Comparison of ENCODE assay signal across 2 cellular contexts in the genomic region with DNA sequence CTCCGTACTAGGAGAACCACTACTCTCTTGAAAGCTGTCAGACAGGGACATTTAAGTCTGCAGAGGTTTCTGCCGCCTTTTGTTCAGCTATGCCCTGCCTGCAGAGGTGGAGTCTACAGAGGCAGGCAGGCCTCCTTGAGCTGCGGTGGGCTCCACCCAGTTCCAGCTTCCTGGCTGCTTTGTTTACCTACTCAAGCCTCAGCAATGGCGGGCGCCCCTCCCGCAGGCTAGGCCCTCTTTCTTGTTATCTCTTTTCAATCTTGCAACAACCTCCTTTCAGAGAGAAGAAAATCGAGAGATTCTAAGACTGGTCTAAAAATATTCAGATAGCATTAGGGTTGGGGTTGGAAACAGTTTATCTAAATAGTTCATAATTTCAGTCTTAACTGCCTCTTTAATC.
TF ChIP-seq lines count a peak whose summit lies in the region.

No MANE protein-coding gene starts in this region.

TF ChIP-seq in HEK293, 187 proteins besides CTCF, POLR2A, EP300 and RAD21:
- TF ChIP-seq ZFP69B (tag by site-specific recombination; IDR thresholded peaks at IDR 0.05) = peak; percentile 58
- peak; percentile 30; the same call in 1 of the 2 replicates for TF ChIP-seq YY2 (tag by site-specific recombination; IDR thresholded peaks at IDR 0.05)
- TF ChIP-seq KLF1 (tag by site-specific recombination; IDR thresholded peaks at IDR 0.05) = peak; percentile 67
- TF ChIP-seq, protein P1, sequence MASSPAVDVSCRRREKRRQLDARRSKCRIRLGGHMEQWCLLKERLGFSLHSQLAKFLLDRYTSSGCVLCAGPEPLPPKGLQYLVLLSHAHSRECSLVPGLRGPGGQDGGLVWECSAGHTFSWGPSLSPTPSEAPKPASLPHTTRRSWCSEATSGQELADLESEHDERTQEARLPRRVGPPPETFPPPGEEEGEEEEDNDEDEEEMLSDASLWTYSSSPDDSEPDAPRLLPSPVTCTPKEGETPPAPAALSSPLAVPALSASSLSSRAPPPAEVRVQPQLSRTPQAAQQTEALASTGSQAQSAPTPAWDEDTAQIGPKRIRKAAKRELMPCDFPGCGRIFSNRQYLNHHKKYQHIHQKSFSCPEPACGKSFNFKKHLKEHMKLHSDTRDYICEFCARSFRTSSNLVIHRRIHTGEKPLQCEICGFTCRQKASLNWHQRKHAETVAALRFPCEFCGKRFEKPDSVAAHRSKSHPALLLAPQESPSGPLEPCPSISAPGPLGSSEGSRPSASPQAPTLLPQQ (tag by site-specific recombination; IDR thresholded peaks at IDR 0.05) = peak; percentile 69

TF ChIP-seq in K562, 482 proteins besides CTCF, POLR2A, EP300 and RAD21:
- TF ChIP-seq ZNF766 (CRISPR knock-in tag; conservative IDR thresholded peaks at IDR 0.05) (peak; percentile 80), FOXA3 (CRISPR knock-in tag; conservative IDR thresholded peaks at IDR 0.05 in 1 of 2, IDR thresholded peaks at IDR 0.05 in 1 of 2) (peak in 1 of 2 experiments; percentile 83; a peak in 2 of 4 replicates)
- TF ChIP-seq, protein P2, sequence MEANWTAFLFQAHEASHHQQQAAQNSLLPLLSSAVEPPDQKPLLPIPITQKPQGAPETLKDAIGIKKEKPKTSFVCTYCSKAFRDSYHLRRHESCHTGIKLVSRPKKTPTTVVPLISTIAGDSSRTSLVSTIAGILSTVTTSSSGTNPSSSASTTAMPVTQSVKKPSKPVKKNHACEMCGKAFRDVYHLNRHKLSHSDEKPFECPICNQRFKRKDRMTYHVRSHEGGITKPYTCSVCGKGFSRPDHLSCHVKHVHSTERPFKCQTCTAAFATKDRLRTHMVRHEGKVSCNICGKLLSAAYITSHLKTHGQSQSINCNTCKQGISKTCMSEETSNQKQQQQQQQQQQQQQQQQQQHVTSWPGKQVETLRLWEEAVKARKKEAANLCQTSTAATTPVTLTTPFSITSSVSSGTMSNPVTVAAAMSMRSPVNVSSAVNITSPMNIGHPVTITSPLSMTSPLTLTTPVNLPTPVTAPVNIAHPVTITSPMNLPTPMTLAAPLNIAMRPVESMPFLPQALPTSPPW (CRISPR knock-in tag; IDR thresholded peaks at IDR 0.05) = peak; percentile 30; the same call in 1 of the 2 replicates
